ENCODE assay signal across 8 cellular contexts in the genomic region with DNA sequence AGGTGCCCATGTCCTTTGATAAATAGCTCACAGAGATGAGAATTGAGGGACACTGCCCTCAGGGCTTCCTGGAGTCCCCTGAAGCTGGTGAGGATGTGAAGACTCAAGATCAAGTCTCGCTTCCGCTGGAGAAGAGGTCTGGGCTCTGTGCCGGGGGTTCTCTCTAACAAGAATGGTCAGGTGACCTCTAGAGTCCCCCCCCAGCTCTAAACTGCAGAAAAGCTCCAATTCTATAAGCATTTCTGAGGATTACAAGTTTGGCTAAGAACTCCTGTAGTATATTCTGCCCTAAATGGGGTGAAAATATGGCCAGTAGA. TPM values are rescaled to one million over a fixed set of nuclear protein-coding genes. Genes with fewer than 3 reads are reported as not detected.
DNase-seq lines count a peak whose midpoint lies in the region; ATAC-seq and TF ChIP-seq lines count a peak whose summit lies in the region.

No MANE protein-coding gene starts in this region.

- H3K4me1 ChIP-seq in CD4-positive, alpha-beta memory T cell (ENCODE audit: insufficient read depth, low read length): peaks cover 90% of the 10 kb centered on the region
- peaks cover 51% of the 10 kb centered on the region for H3K4me1 ChIP-seq in PC-9 (replicated peaks; ENCODE audit: insufficient read depth)
- H3K4me1 ChIP-seq in rectal smooth muscle tissue (ENCODE audit: control insufficient read depth, insufficient read depth, low read length): peaks cover 24% of the 10 kb centered on the region

- POLR2A ChIA-PET in CD4-positive, alpha-beta memory T cell (lab: Charles Lee; ENCODE audit: partially characterized antibody): interaction anchor here (0.7 to 34.6 kb wide), 11 partner anchors 23 to 392 kb away, joined by 3 to 1352 read pairs (median 3); a partner anchor contains a TSS
- POLR2A ChIA-PET in PC-9 (lab: Charles Lee; ENCODE audit: unreplicated experiment): no interaction called here

- no peaks in the 10 kb centered on the region for H3K9me3 ChIP-seq in CD4-positive, alpha-beta memory T cell (ENCODE audit: control insufficient read depth in 1 of 2, low read length in 2 of 2)
- no peaks in the 10 kb centered on the region for H3K9me3 ChIP-seq in PC-9 (ENCODE audit: insufficient read depth, low read depth)

- peaks cover 57% of the 10 kb centered on the region for H3K79me2 ChIP-seq in PC-9 (ENCODE audit: low read depth)

- peak in 1 of 5 donors; percentile 56 for DNase-seq in CD4-positive, alpha-beta memory T cell
- DNase-seq in PC-9 (no peak), posterior cingulate gyrus (no peak), foreskin fibroblast (no peak)
- DNase-seq in effector memory CD8-positive, alpha-beta T cell: no peak
- DNase-seq in stimulated activated CD4-positive, alpha-beta T cell treated with anti-CD3 and anti-CD28 coated beads, Interleukin-2, amount 100 ng/mL, for 48 hours: no peak

- intact Hi-C loops in CD4-positive, alpha-beta memory T cell (cut with micrococcal nuclease): no loop called here
- intact Hi-C loops in PC-9 (cut with micrococcal nuclease; ENCODE audit: unreplicated experiment) (no loop called here), posterior cingulate gyrus (cut with DNase I) (loop anchor here (10.0 kb wide), 1 partner anchor 46 kb away; no protein-coding TSS in a partner anchor)

- H3K27ac Mint-ChIP-seq in CD4-positive, alpha-beta memory T cell: peak overlapping the region; percentile 89 to 96 (median 93)
- H3K27ac Mint-ChIP-seq in effector memory CD8-positive, alpha-beta T cell: peak overlapping the region; percentile 92 to 98

- peak overlapping the region; percentile 59 to 66 for H3K4me3 ChIP-seq in CD4-positive, alpha-beta memory T cell (ENCODE audit: low read length in 2 of 2)
- no peak overlapping the region for H3K4me3 ChIP-seq in PC-9
- no peak overlapping the region for H3K4me3 ChIP-seq in rectal smooth muscle tissue (ENCODE audit: low read length)
- H3K4me3 ChIP-seq in foreskin fibroblast (ENCODE audit: low read depth in 1 of 2, low read length in 2 of 2): no peak overlapping the region

- H3K9ac ChIP-seq in rectal smooth muscle tissue (ENCODE audit: low read length): no peak overlapping the region

- peak overlapping the region; percentile 78 for H3K27ac ChIP-seq in CD4-positive, alpha-beta memory T cell (ENCODE audit: low read depth, low read length)
- H3K27ac ChIP-seq in PC-9 (peak overlapping the region; percentile 70; the same call in 1 of the 2 replicates), rectal smooth muscle tissue (ENCODE audit: low read depth, low read length) (peak overlapping the region; percentile 50)

- H3K27me3 ChIP-seq in CD4-positive, alpha-beta memory T cell (ENCODE audit: insufficient read depth, low read length): no peaks in the 10 kb centered on the region
- H3K27me3 ChIP-seq in PC-9 (ENCODE audit: insufficient read depth, low read depth): no peaks in the 10 kb centered on the region
- no peaks in the 10 kb centered on the region for H3K27me3 ChIP-seq in rectal smooth muscle tissue (ENCODE audit: control insufficient read depth, insufficient read depth, low read length)

- peak overlapping the region; percentile 84 to 96 (median 92) for H3K4me3 Mint-ChIP-seq in CD4-positive, alpha-beta memory T cell
- H3K4me3 Mint-ChIP-seq in effector memory CD8-positive, alpha-beta T cell: peak overlapping the region; percentile 81 to 93

- H3K9me2 ChIP-seq in PC-9 (ENCODE audit: insufficient read depth): no peaks in the 10 kb centered on the region

- CTCF ChIA-PET in CD4-positive, alpha-beta memory T cell (lab: Charles Lee; ENCODE audit: partially characterized antibody): interaction anchor here (0.7 to 5.6 kb wide), 14 partner anchors 10 to 280 kb away, joined by 3 to 81 read pairs (median 6); no protein-coding TSS in a partner anchor
- CTCF ChIA-PET in PC-9 (lab: Charles Lee): no interaction called here

- ATAC-seq in effector memory CD8-positive, alpha-beta T cell (replicated peaks): peak; percentile 37
- no peak for ATAC-seq in GM18498 (IDR thresholded peaks at IDR 0.05; ENCODE audit: unreplicated experiment)

- peak overlapping the region; percentile 61 for H3K4me2 ChIP-seq in PC-9

- TF ChIP-seq CTCF in PC-9 (conservative IDR thresholded peaks at IDR 0.05): no peak
- no peak for TF ChIP-seq CTCF in foreskin fibroblast (IDR thresholded peaks at IDR 0.05; ENCODE audit: low read depth, low read length)

- H3F3A ChIP-seq in PC-9 (ENCODE audit: insufficient read depth, low read depth): peaks cover 20% of the 10 kb centered on the region

- no peaks in the 10 kb centered on the region for H3K27me3 Mint-ChIP-seq in CD4-positive, alpha-beta memory T cell
- H3K27me3 Mint-ChIP-seq in effector memory CD8-positive, alpha-beta T cell: no peaks in the 10 kb centered on the region

- H3K4me1 Mint-ChIP-seq in CD4-positive, alpha-beta memory T cell: peaks cover 62 to 98% (median 70%) of the 10 kb centered on the region in 4 donors
- peaks cover 60 to 75% of the 10 kb centered on the region in 2 donors for H3K4me1 Mint-ChIP-seq in effector memory CD8-positive, alpha-beta T cell (ENCODE audit: low read depth in 2 of 2)

- BruUV-seq in PC-9 (replicated peaks; lab: Mats Ljungman, UMichigan): no TSS peak

- H3K9me3 Mint-ChIP-seq in CD4-positive, alpha-beta memory T cell: no peaks in the 10 kb centered on the region
- no peaks in the 10 kb centered on the region for H3K9me3 Mint-ChIP-seq in effector memory CD8-positive, alpha-beta T cell

- peaks cover 18 to 36% of the 10 kb centered on the region in 2 donors for H3K36me3 Mint-ChIP-seq in CD4-positive, alpha-beta memory T cell
- peaks cover 29% of the 10 kb centered on the region for H3K36me3 Mint-ChIP-seq in effector memory CD8-positive, alpha-beta T cell (ENCODE audit: insufficient read depth)

- H3K36me3 ChIP-seq in CD4-positive, alpha-beta memory T cell (ENCODE audit: insufficient read depth, low read length): no peaks in the 10 kb centered on the region
- H3K36me3 ChIP-seq in PC-9 (ENCODE audit: low read depth) (no peaks in the 10 kb centered on the region), rectal smooth muscle tissue (ENCODE audit: control insufficient read depth, insufficient read depth, low read length) (no peaks in the 10 kb centered on the region)

- H2AFZ ChIP-seq in PC-9: no peak overlapping the region

- H4K20me1 ChIP-seq in PC-9 (ENCODE audit: insufficient read depth): no peaks in the 10 kb centered on the region

RNA-seq across cellular contexts. Expression of a gene that starts 32.4 kb away (rescaled TPM):
- total RNA-seq in CD4-positive, alpha-beta memory T cell: 100 to 1,000 TPM in 1 of 2 experiments, 10 to 100 TPM in 1; 95.4 to 103 TPM
- 10 to 100 TPM; 53.6 to 96.5 TPM for polyA plus RNA-seq in CD4-positive, alpha-beta memory T cell
- 13.3 and 15.0 TPM in 2 replicates for total RNA-seq in PC-9 (2021)

Comparison
In these comparisons a context has a peak if more than half of its experiments do, and no peak if none do; other contexts are left out.
1. H3K4me3 ChIP-seq: peak in CD4-positive, alpha-beta memory T cell (2 of 2); none in PC-9 (single experiment), rectal smooth muscle tissue (single experiment) and foreskin fibroblast (0 of 2).
2. Peak in every context shown above with its lines, with median percentiles within 50 percentile points of each other: H3K27ac ChIP-seq.